1 cellular context compared by ENCODE assay signal in the genomic region with DNA sequence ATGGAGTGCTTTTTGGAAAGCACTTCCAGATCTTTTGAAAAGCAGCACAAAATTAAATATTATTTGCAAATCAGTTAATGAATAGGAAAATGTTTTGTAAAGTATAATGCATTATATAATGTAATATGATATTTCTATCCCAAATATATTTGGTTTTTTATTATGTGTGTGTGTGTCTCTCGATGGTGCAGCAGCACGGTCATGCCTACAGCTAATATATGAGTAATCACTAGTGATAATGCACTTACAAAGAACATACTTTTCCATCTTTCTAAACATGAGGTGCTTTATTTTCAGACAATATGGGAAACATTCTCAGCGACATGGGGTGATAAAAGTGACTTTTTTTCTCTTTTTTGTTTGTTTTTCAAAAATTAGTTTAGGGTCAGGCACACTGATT.
TF ChIP-seq lines count a peak whose summit lies in the region.

No MANE protein-coding gene starts in this region.

TF ChIP-seq in SK-N-SH, 30 proteins besides CTCF, POLR2A, EP300 and RAD21 (continued from another document):
- TF ChIP-seq, protein P1, sequence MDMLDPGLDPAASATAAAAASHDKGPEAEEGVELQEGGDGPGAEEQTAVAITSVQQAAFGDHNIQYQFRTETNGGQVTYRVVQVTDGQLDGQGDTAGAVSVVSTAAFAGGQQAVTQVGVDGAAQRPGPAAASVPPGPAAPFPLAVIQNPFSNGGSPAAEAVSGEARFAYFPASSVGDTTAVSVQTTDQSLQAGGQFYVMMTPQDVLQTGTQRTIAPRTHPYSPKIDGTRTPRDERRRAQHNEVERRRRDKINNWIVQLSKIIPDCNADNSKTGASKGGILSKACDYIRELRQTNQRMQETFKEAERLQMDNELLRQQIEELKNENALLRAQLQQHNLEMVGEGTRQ (IDR thresholded peaks at IDR 0.05; ENCODE audit: borderline replicate concordance, low read depth, low read length): no peak
- TF ChIP-seq MXI1 (IDR thresholded peaks at IDR 0.05; ENCODE audit: low read depth, low read length) (no peak), ELF1 (IDR thresholded peaks at IDR 0.05) (no peak)
